Comparison of ENCODE assay signal across 17 cellular contexts in genomic region chr11:8983552-8983951, GRCh38. TPM values are rescaled to one million over a fixed set of nuclear protein-coding genes. Genes with fewer than 3 reads are reported as not detected.
DNase-seq lines count a peak whose midpoint lies in the region; ATAC-seq lines count a peak whose summit lies in the region.
"Had no signal": no experiment of that assay in that cellular context is flagged by ENCODE, and none has a peak within 500 bp of the region (broad histone marks: within the 10 kb centered on the region; RNA-seq: fewer than 3 reads in every experiment).

No MANE protein-coding gene starts in this region.

- intact Hi-C loops in activated CD4-positive, alpha-beta memory T cell treated with anti-CD3 and anti-CD28 coated beads for 36 hours (cut with micrococcal nuclease) = loop anchor here (2.0 kb wide), 1 partner anchor 17 kb away; no protein-coding TSS in a partner anchor

- no peaks in the 10 kb centered on the region for H3K36me3 Mint-ChIP-seq in activated CD4-positive, alpha-beta memory T cell treated with anti-CD3 and anti-CD28 coated beads for 36 hours
- H3K36me3 Mint-ChIP-seq in activated CD4-positive, alpha-beta memory T cell treated with anti-CD3 and anti-CD28 coated beads, Interleukin-2, amount 10 ng/mL, durations not matched to agents 7 days and 5 days (ENCODE audit: low read depth) = no peaks in the 10 kb centered on the region
- H3K36me3 Mint-ChIP-seq in stimulated activated effector memory CD8-positive, alpha-beta T cell treated with anti-CD3 and anti-CD28 coated beads, Interleukin-12 subunit alpha, Interleukin-12 subunit beta, amount 100 ng/mL, for 72 hours = no peaks in the 10 kb centered on the region
- H3K36me3 Mint-ChIP-seq: CD4-positive, CD25-positive, alpha-beta regulatory T cell; CD8-positive, alpha-beta memory T cell had no signal

- CTCF ChIA-PET in activated CD4-positive, alpha-beta memory T cell treated with anti-CD3 and anti-CD28 coated beads for 36 hours (lab: Charles Lee) = no interaction called here
- CTCF ChIA-PET in activated CD4-positive, alpha-beta memory T cell treated with anti-CD3 and anti-CD28 coated beads, Interleukin-2, amount 10 ng/mL, durations not matched to agents 7 days and 5 days (lab: Charles Lee) = interaction anchor here (0.7 to 2.2 kb wide), 2 partner anchors 24 to 154 kb away, joined by 3 to 6 read pairs; no protein-coding TSS in a partner anchor

- peak; percentile 99 for ATAC-seq in stimulated activated effector memory CD8-positive, alpha-beta T cell treated with anti-CD3 and anti-CD28 coated beads, Interleukin-12 subunit alpha, Interleukin-12 subunit beta, amount 100 ng/mL, for 72 hours

- H3K27me3 Mint-ChIP-seq in activated CD4-positive, alpha-beta memory T cell treated with anti-CD3 and anti-CD28 coated beads for 36 hours = no peaks in the 10 kb centered on the region
- H3K27me3 Mint-ChIP-seq in activated CD4-positive, alpha-beta memory T cell treated with anti-CD3 and anti-CD28 coated beads, Interleukin-2, amount 10 ng/mL, durations not matched to agents 7 days and 5 days = no peaks in the 10 kb centered on the region

- H3K27ac Mint-ChIP-seq in activated CD4-positive, alpha-beta memory T cell treated with anti-CD3 and anti-CD28 coated beads for 36 hours = no peak overlapping the region
- H3K27ac Mint-ChIP-seq in activated CD4-positive, alpha-beta memory T cell treated with anti-CD3 and anti-CD28 coated beads, Interleukin-2, amount 10 ng/mL, durations not matched to agents 7 days and 5 days = no peak overlapping the region
- no peak overlapping the region for H3K27ac Mint-ChIP-seq in stimulated activated effector memory CD8-positive, alpha-beta T cell treated with anti-CD3 and anti-CD28 coated beads, Interleukin-12 subunit alpha, Interleukin-12 subunit beta, amount 100 ng/mL, for 72 hours
- H3K27ac Mint-ChIP-seq: CD4-positive, CD25-positive, alpha-beta regulatory T cell; CD8-positive, alpha-beta memory T cell; H9 had no signal

- POLR2A ChIA-PET in activated CD4-positive, alpha-beta memory T cell treated with anti-CD3 and anti-CD28 coated beads for 36 hours (lab: Charles Lee) = no interaction called here
- POLR2A ChIA-PET in activated CD4-positive, alpha-beta memory T cell treated with anti-CD3 and anti-CD28 coated beads, Interleukin-2, amount 10 ng/mL, durations not matched to agents 7 days and 5 days (lab: Charles Lee) = interaction anchor here (1.2 kb wide), 1 partner anchor 19 kb away, joined by 5 read pairs; the partner anchor contains the start of gene TMEM9B

- H3K4me3 Mint-ChIP-seq in activated CD4-positive, alpha-beta memory T cell treated with anti-CD3 and anti-CD28 coated beads for 36 hours = no peak overlapping the region
- H3K4me3 Mint-ChIP-seq in activated CD4-positive, alpha-beta memory T cell treated with anti-CD3 and anti-CD28 coated beads, Interleukin-2, amount 10 ng/mL, durations not matched to agents 7 days and 5 days = no peak overlapping the region
- H3K4me3 Mint-ChIP-seq in stimulated activated effector memory CD8-positive, alpha-beta T cell treated with anti-CD3 and anti-CD28 coated beads, Interleukin-12 subunit alpha, Interleukin-12 subunit beta, amount 100 ng/mL, for 72 hours = no peak overlapping the region
- H3K4me3 Mint-ChIP-seq: CD4-positive, CD25-positive, alpha-beta regulatory T cell; CD8-positive, alpha-beta memory T cell; H9 had no signal

- peak; percentile 53 for DNase-seq in activated CD4-positive, alpha-beta memory T cell treated with anti-CD3 and anti-CD28 coated beads for 36 hours
- no peak for DNase-seq in activated CD4-positive, alpha-beta memory T cell treated with anti-CD3 and anti-CD28 coated beads, Interleukin-2, amount 10 ng/mL, durations not matched to agents 7 days and 5 days
- peak; percentile 30 to 34 for DNase-seq in activated T-cell treated with anti-CD3 and anti-CD28 coated beads, Interleukin-2, amount 50 U/mL, for 48 hours
- no peak for DNase-seq in activated T-cell treated with anti-CD3 and anti-CD28 coated beads, Interleukin-2, amount 50 U/mL, for 1 hour
- DNase-seq in stimulated activated CD4-positive, alpha-beta T cell treated with anti-CD3 and anti-CD28 coated beads, Interleukin-1b, Interleukin-23, amount 100 ng/mL, for 48 hours = peak; percentile 37
- no peak for DNase-seq in stimulated activated CD4-positive, alpha-beta T cell treated with anti-CD3 and anti-CD28 coated beads, Interleukin-2, amount 100 ng/mL, for 24 hours
- DNase-seq in stimulated activated effector memory CD8-positive, alpha-beta T cell treated with anti-CD3 and anti-CD28 coated beads, Interleukin-12 subunit alpha, Interleukin-12 subunit beta, amount 100 ng/mL, for 72 hours (ENCODE audit: low spot score in 2 of 2) = no peak
- DNase-seq in NAMALWA (ENCODE audit: low spot score) = no peak
- DNase-seq: ACHN; BE2C; C1 segment of cervical spinal cord; CD4-positive, CD25-positive, alpha-beta regulatory T cell; CD8-positive, alpha-beta memory T cell; COR-L47; DMS 273 treated with DMSO at 0.1 percent for 48 hours; H9 had no signal

- no peaks in the 10 kb centered on the region for H3K9me3 Mint-ChIP-seq in activated CD4-positive, alpha-beta memory T cell treated with anti-CD3 and anti-CD28 coated beads for 36 hours
- H3K9me3 Mint-ChIP-seq in activated CD4-positive, alpha-beta memory T cell treated with anti-CD3 and anti-CD28 coated beads, Interleukin-2, amount 10 ng/mL, durations not matched to agents 7 days and 5 days = no peaks in the 10 kb centered on the region
- H3K9me3 Mint-ChIP-seq in stimulated activated effector memory CD8-positive, alpha-beta T cell treated with anti-CD3 and anti-CD28 coated beads, Interleukin-12 subunit alpha, Interleukin-12 subunit beta, amount 100 ng/mL, for 72 hours = no peaks in the 10 kb centered on the region
- H3K9me3 Mint-ChIP-seq: CD4-positive, CD25-positive, alpha-beta regulatory T cell; CD8-positive, alpha-beta memory T cell; H9 had no signal

- H3K4me1 Mint-ChIP-seq in activated CD4-positive, alpha-beta memory T cell treated with anti-CD3 and anti-CD28 coated beads for 36 hours (ENCODE audit: low read depth) = peaks cover 3% of the 10 kb centered on the region
- peaks cover 19% of the 10 kb centered on the region for H3K4me1 Mint-ChIP-seq in activated CD4-positive, alpha-beta memory T cell treated with anti-CD3 and anti-CD28 coated beads, Interleukin-2, amount 10 ng/mL, durations not matched to agents 7 days and 5 days
- peaks cover 5% of the 10 kb centered on the region for H3K4me1 Mint-ChIP-seq in stimulated activated effector memory CD8-positive, alpha-beta T cell treated with anti-CD3 and anti-CD28 coated beads, Interleukin-12 subunit alpha, Interleukin-12 subunit beta, amount 100 ng/mL, for 72 hours
- H3K4me1 Mint-ChIP-seq: CD4-positive, CD25-positive, alpha-beta regulatory T cell; CD8-positive, alpha-beta memory T cell; H9 had no signal

RNA-seq across cellular contexts. Expression of gene TMEM9B, which starts 19.3 kb away (rescaled TPM):
- 10 to 100 TPM; 17.5 to 19.1 TPM for total RNA-seq in activated CD4-positive, alpha-beta memory T cell treated with anti-CD3 and anti-CD28 coated beads for 36 hours
- 10 to 100 TPM; 34.2 to 34.8 TPM for total RNA-seq in activated CD4-positive, alpha-beta memory T cell treated with anti-CD3 and anti-CD28 coated beads, Interleukin-2, amount 10 ng/mL, durations not matched to agents 7 days and 5 days

RNA-seq across cellular contexts. Expression of gene NRIP3, which starts 20.2 kb away (rescaled TPM):
- 1 to 10 TPM; 2.7 to 2.9 TPM for total RNA-seq in activated CD4-positive, alpha-beta memory T cell treated with anti-CD3 and anti-CD28 coated beads for 36 hours
- total RNA-seq in activated CD4-positive, alpha-beta memory T cell treated with anti-CD3 and anti-CD28 coated beads, Interleukin-2, amount 10 ng/mL, durations not matched to agents 7 days and 5 days = 1 to 10 TPM; 1.9 to 2.4 TPM

RNA-seq across cellular contexts. Expression of gene ASCL3, which starts 40.7 kb away (rescaled TPM):
- total RNA-seq in activated CD4-positive, alpha-beta memory T cell treated with anti-CD3 and anti-CD28 coated beads for 36 hours = not detected
- total RNA-seq in activated CD4-positive, alpha-beta memory T cell treated with anti-CD3 and anti-CD28 coated beads, Interleukin-2, amount 10 ng/mL, durations not matched to agents 7 days and 5 days = not detected
- total RNA-seq: CD4-positive, CD25-positive, alpha-beta regulatory T cell; CD8-positive, alpha-beta memory T cell; H1; H9 had no signal

RNA-seq across cellular contexts. Expression of gene C11orf16, which starts 50.8 kb away (rescaled TPM):
- total RNA-seq in activated CD4-positive, alpha-beta memory T cell treated with anti-CD3 and anti-CD28 coated beads for 36 hours = not detected
- total RNA-seq in activated CD4-positive, alpha-beta memory T cell treated with anti-CD3 and anti-CD28 coated beads, Interleukin-2, amount 10 ng/mL, durations not matched to agents 7 days and 5 days = not detected
- total RNA-seq: CD4-positive, CD25-positive, alpha-beta regulatory T cell; CD8-positive, alpha-beta memory T cell; H1 had no signal

Comparison
In these comparisons a context has a peak if more than half of its experiments do, and no peak if none do; other contexts are left out.
1. DNase-seq: peak in activated CD4-positive, alpha-beta memory T cell treated with anti-CD3 and anti-CD28 coated beads for 36 hours (single experiment), activated T-cell treated with anti-CD3 and anti-CD28 coated beads, Interleukin-2, amount 50 U/mL, for 48 hours (2 of 2) and stimulated activated CD4-positive, alpha-beta T cell treated with anti-CD3 and anti-CD28 coated beads, Interleukin-1b, Interleukin-23, amount 100 ng/mL, for 48 hours (single experiment); none in activated CD4-positive, alpha-beta memory T cell treated with anti-CD3 and anti-CD28 coated beads, Interleukin-2, amount 10 ng/mL, durations not matched to agents 7 days and 5 days (single experiment), activated T-cell treated with anti-CD3 and anti-CD28 coated beads, Interleukin-2, amount 50 U/mL, for 1 hour (single experiment), stimulated activated CD4-positive, alpha-beta T cell treated with anti-CD3 and anti-CD28 coated beads, Interleukin-2, amount 100 ng/mL, for 24 hours (0 of 2), stimulated activated effector memory CD8-positive, alpha-beta T cell treated with anti-CD3 and anti-CD28 coated beads, Interleukin-12 subunit alpha, Interleukin-12 subunit beta, amount 100 ng/mL, for 72 hours (0 of 2) and NAMALWA (single experiment).